Comparison of ENCODE assay signal across 19 cellular contexts in the genomic region with DNA sequence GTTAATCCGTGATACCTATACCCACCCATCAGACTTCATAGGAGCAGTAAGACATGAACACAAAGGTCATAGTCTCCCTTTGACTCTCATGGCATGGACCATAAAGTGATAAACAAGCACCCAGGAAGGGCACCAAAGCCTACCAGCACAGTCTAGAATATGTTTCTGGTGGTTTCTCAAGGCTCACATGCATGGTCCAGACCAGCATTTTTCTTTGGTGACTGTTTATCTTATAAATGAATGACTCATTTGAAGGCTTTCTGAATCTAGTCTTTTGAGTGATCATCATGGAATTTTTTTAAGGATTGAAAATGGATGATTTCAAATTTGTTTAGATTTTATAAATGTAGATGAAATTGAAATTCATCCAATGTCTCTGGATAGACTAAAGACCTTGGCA. TPM values are rescaled to one million over a fixed set of nuclear protein-coding genes. Genes with fewer than 3 reads are reported as not detected.
DNase-seq lines count a peak whose midpoint lies in the region; ATAC-seq, FAIRE-seq and TF ChIP-seq lines count a peak whose summit lies in the region.
"Had no signal": no experiment of that assay in that cellular context is flagged by ENCODE, and none has a peak within 500 bp of the region (broad histone marks: within the 10 kb centered on the region; RNA-seq: fewer than 3 reads in every experiment).

No MANE protein-coding gene starts in this region.

- TF ChIP-seq POLR2A in GM12891 (IDR thresholded peaks at IDR 0.05; ENCODE audit: low read depth, low read length) (no peak), thyroid gland (IDR thresholded peaks at IDR 0.05) (no peak)

- H2BK5ac ChIP-seq in trophoblast cell (ENCODE audit: low read depth, low read length, poor library complexity), result no peak overlapping the region

- no peak overlapping the region for H2BK12ac ChIP-seq in trophoblast cell (ENCODE audit: low read length)

- no peaks in the 10 kb centered on the region for H3K79me2 ChIP-seq in trophoblast cell (ENCODE audit: control insufficient read depth, insufficient read depth, low read length, poor library complexity)

- FAIRE-seq in GM12891 (lab: Jason Lieb, UNC), result no peak

- no peaks in the 10 kb centered on the region for H3K79me1 ChIP-seq in trophoblast cell (ENCODE audit: low read length)

- H3K4ac ChIP-seq in trophoblast cell (ENCODE audit: low read depth, low read length), result no peak overlapping the region

- H3K18ac ChIP-seq in trophoblast cell (ENCODE audit: low read length), result no peak overlapping the region

- TF ChIP-seq CTCF in RWPE2 (IDR thresholded peaks at IDR 0.05; ENCODE audit: poor library complexity, severe bottlenecking) (no peak), thyroid gland (IDR thresholded peaks at IDR 0.05) (no peak)

- H4K8ac ChIP-seq in trophoblast cell (ENCODE audit: low read depth, low read length), result no peak overlapping the region

- H3K27me3 ChIP-seq in RWPE2 (ENCODE audit: insufficient read depth, poor library complexity, severe bottlenecking), result no peaks in the 10 kb centered on the region
- no peaks in the 10 kb centered on the region for H3K27me3 ChIP-seq in trophoblast cell (ENCODE audit: insufficient read depth, low read length)
- H3K27me3 ChIP-seq in thyroid gland, result no peaks in the 10 kb centered on the region
- H3K27me3 ChIP-seq: ascending aorta, uterus had no signal

- H3K4me1 ChIP-seq in RWPE2 (ENCODE audit: insufficient read depth, poor library complexity, severe bottlenecking) (peaks cover 2% of the 10 kb centered on the region), trophoblast cell (ENCODE audit: control insufficient read depth in 1 of 2, insufficient read depth in 2 of 2, low read length in 2 of 2) (no peaks in the 10 kb centered on the region), thyroid gland (peaks cover 0 to 1% of the 10 kb centered on the region in 2 donors)
- H3K4me1 ChIP-seq: ascending aorta, uterus had no signal

- H3K9me3 ChIP-seq in RWPE2 (ENCODE audit: severe bottlenecking), result no peaks in the 10 kb centered on the region
- H3K9me3 ChIP-seq in trophoblast cell (ENCODE audit: insufficient read depth, low read depth, low read length), result no peaks in the 10 kb centered on the region
- no peaks in the 10 kb centered on the region for H3K9me3 ChIP-seq in thyroid gland
- H3K9me3 ChIP-seq: ascending aorta, uterus had no signal

- H4K12ac ChIP-seq in trophoblast cell (ENCODE audit: low read depth, low read length), result no peak overlapping the region

- no peak overlapping the region for H2BK120ac ChIP-seq in trophoblast cell (ENCODE audit: insufficient read depth, low read length, poor library complexity)

- H3K27ac ChIP-seq in RWPE2 (ENCODE audit: poor library complexity, severe bottlenecking) (no peak overlapping the region), trophoblast cell (ENCODE audit: low read depth, low read length) (no peak overlapping the region), thyroid gland (no peak overlapping the region)
- H3K27ac ChIP-seq: ascending aorta, dorsolateral prefrontal cortex, HL-60, uterus had no signal

- ATAC-seq in RWPE2 (ENCODE audit: low read depth) (peak; percentile 74), HG02870 (IDR thresholded peaks at IDR 0.05; ENCODE audit: unreplicated experiment) (no peak)
- ATAC-seq: activated CD8-positive, alpha-beta T cell treated with anti-CD3 and anti-CD28 coated beads for 36 hours had no signal

- no peak overlapping the region for H3K9ac ChIP-seq in trophoblast cell (ENCODE audit: low read length)

- no peak overlapping the region for H2AFZ ChIP-seq in trophoblast cell (ENCODE audit: insufficient read depth, low read length, poor library complexity)

- H2AK5ac ChIP-seq in trophoblast cell (ENCODE audit: low read length), result no peak overlapping the region

- H3K36me3 ChIP-seq in RWPE2 (ENCODE audit: low read depth), result no peaks in the 10 kb centered on the region
- no peaks in the 10 kb centered on the region for H3K36me3 ChIP-seq in trophoblast cell (ENCODE audit: control insufficient read depth in 1 of 2, insufficient read depth in 2 of 2, low read length in 2 of 2)
- H3K36me3 ChIP-seq in thyroid gland, result no peaks in the 10 kb centered on the region
- H3K36me3 ChIP-seq: ascending aorta, uterus had no signal

- H4K91ac ChIP-seq in trophoblast cell (ENCODE audit: low read depth, low read length), result no peak overlapping the region

- H3K4me2 ChIP-seq in trophoblast cell (ENCODE audit: low read length), result no peak overlapping the region

- DNase-seq in ELR (ENCODE audit: low read depth), result peak; percentile 87
- DNase-seq in RWPE2 (ENCODE audit: low spot score), result no peak
- DNase-seq in fibroblast of gingiva (ENCODE audit: low read depth), result peak; percentile 47
- peak; percentile 8 to 53 for DNase-seq in trophoblast cell
- no peak for DNase-seq in GM12891 (ENCODE audit: insufficient read length, low spot score)
- DNase-seq in activated gamma-delta T cell (lab: John Stamatoyannopoulos, UW), result no peak
- no peak for DNase-seq in thyroid gland
- DNase-seq: activated CD8-positive, alpha-beta T cell treated with anti-CD3 and anti-CD28 coated beads for 36 hours; dorsolateral prefrontal cortex; Kasumi-1; NCI-H1694; stimulated activated CD4-positive, alpha-beta T cell treated with anti-CD3 and anti-CD28 coated beads, Interleukin-4, amount 100 ng/mL, for 4 hours; uterus had no signal

- H3K4me3 ChIP-seq in RWPE2 (ENCODE audit: severe bottlenecking), result no peak overlapping the region
- H3K4me3 ChIP-seq in trophoblast cell (ENCODE audit: low read depth, low read length), result no peak overlapping the region
- no peak overlapping the region for H3K4me3 ChIP-seq in thyroid gland (replicated peaks in 1 of 3)
- H3K4me3 ChIP-seq: ascending aorta, dorsolateral prefrontal cortex, uterus had no signal

- no CpG with 5 or more reads among the region's 1 CpG for WGBS in trophoblast cell (ENCODE audit: extremely low coverage, insufficient coverage, insufficient read length)
- WGBS in thyroid gland, 2 donors, result 94 to 100% methylated on average over 1 of the region's 1 CpG

- no peak overlapping the region for H3K23ac ChIP-seq in trophoblast cell (ENCODE audit: low read length)

- intact Hi-C loops in thyroid gland (cut with DNase I), result no loop called here

- no peak overlapping the region for H3K14ac ChIP-seq in trophoblast cell (ENCODE audit: low read length)

TF ChIP-seq in GM12891, 5 proteins besides CTCF, POLR2A, EP300 and RAD21:
- no peak for TF ChIP-seq POLR2AphosphoS5 (IDR thresholded peaks at IDR 0.05; ENCODE audit: low read depth, low read length)
- TF ChIP-seq SPI1 (IDR thresholded peaks at IDR 0.05; ENCODE audit: low read depth, low read length), result no peak
- TF ChIP-seq TAF1 (IDR thresholded peaks at IDR 0.05; ENCODE audit: low read depth, low read length), result no peak
- no peak for TF ChIP-seq PAX5 (IDR thresholded peaks at IDR 0.05; ENCODE audit: insufficient read depth, low read length, severe bottlenecking)
- no peak for TF ChIP-seq POU2F2 (IDR thresholded peaks at IDR 0.05; ENCODE audit: low read depth, low read length)
TF ChIP-seq in GM12891: peak in this region for 0.

RNA-seq across cellular contexts. Expression of gene AMELX, which starts 32.0 kb away (rescaled TPM):
- polyA plus RNA-seq in trophoblast cell (2013), result not detected in 2 replicates
- not detected for polyA plus RNA-seq in GM12891 (2012; ENCODE audit: low read depth, missing spikeins)
- total RNA-seq in thyroid gland, result not detected
- total RNA-seq: activated CD8-positive, alpha-beta T cell treated with anti-CD3 and anti-CD28 coated beads for 36 hours; activated T-helper 1 cell treated with anti-CD3 and anti-CD28 coated beads, Interleukin-12 subunit alpha, Interleukin-12 subunit beta, Interleukin-2, Interleukin-4 antibody, amounts not matched to agents 30 ng/mL and 10 ng/mL and 1 ng/mL, durations not matched to agents 14 hours and 24 hours and 36 hours; ascending aorta; dorsolateral prefrontal cortex; NCI-H460; neural crest cell; uterus had no signal

Comparison
In these comparisons a context has a peak if more than half of its experiments do, and no peak if none do; other contexts are left out.
1. DNase-seq: peak in ELR (single experiment), fibroblast of gingiva (single experiment) and trophoblast cell (2 of 2); none in RWPE2 (single experiment), GM12891 (single experiment), activated gamma-delta T cell (single experiment) and thyroid gland (0 of 2).